ENCODE assay signal across 11 cellular contexts in the genomic region with DNA sequence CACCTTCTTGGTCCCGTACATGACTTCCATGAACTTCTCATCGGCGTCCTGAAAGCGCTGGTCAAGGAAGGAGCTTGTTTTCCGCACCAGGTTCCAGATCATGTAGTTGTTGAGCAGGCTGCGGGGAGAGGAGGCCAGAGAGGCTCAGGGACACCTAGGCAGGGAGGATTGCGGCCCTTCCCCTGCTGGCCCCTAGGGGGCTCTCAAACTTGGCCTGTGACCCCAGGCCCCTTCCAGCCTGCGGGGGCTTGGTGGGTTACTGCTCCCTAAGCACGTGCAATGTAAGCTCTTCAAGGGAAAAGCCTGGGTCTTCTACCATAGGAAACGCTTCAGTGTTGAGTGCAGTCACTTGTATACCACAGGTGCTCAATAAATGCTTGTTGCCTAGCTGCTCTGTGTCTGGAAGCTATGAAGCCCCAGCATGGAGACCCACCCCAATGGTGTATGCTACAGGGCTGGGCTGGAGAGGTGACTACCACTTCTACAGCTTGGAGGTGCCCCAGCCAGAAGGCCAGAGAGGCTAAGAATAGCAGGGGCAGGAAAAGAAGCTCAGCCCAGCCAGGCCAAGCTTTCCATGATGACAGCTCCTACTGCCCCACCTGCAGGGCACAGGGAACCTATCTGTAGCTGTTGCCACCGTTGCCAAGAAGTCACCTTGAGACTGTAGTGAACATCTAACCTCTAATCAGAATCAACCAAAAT. TPM values are rescaled to one million over a fixed set of nuclear protein-coding genes. Genes with fewer than 3 reads are reported as not detected.
A peak's percentile ranks its signal among the peaks of the same experiment; 100 is the strongest.
DNase-seq lines count a peak whose midpoint lies in the region; ATAC-seq and TF ChIP-seq lines count a peak whose summit lies in the region.
"Had no signal": no experiment of that assay in that cellular context is flagged by ENCODE, and none has a peak within 500 bp of the region (broad histone marks: within the 10 kb centered on the region; RNA-seq: fewer than 3 reads in every experiment).

No MANE protein-coding gene starts in this region.

- CTCF ChIA-PET in activated naive CD4-positive, alpha-beta T cell treated with anti-CD3 and anti-CD28 coated beads, Interleukin-2, amount 10 ng/mL, durations not matched to agents 7 days and 5 days (lab: Charles Lee), result interaction anchor here (0.8 to 7.3 kb wide), 13 partner anchors 9 to 123 kb away, joined by 3 to 46 read pairs (median 5); no protein-coding TSS in a partner anchor
- CTCF ChIA-PET in Caco-2 (lab: Charles Lee), result interaction anchor here (0.8 kb wide), 1 partner anchor 123 kb away, joined by 3 read pairs; no protein-coding TSS in a partner anchor

- no peaks in the 10 kb centered on the region for H3K9me3 ChIP-seq in Loucy (ENCODE audit: insufficient read depth, low read depth, low read length)
- H3K9me3 ChIP-seq in Caco-2, result no peaks in the 10 kb centered on the region
- H3K9me3 ChIP-seq: uterus had no signal

- H3K4me3 ChIP-seq in Loucy (ENCODE audit: low read length, poor library complexity, severe bottlenecking) (no peak overlapping the region), epithelial cell of esophagus (ENCODE audit: low read length) (no peak overlapping the region), retinal pigment epithelial cell (ENCODE audit: low read length) (no peak overlapping the region), Caco-2 (ENCODE audit: low read depth, low read length) (no peak overlapping the region)
- H3K4me3 ChIP-seq: uterus had no signal

- H3K4me2 ChIP-seq in Loucy (ENCODE audit: low read depth, low read length, poor library complexity, severe bottlenecking), result no peak overlapping the region

- no peak for DNase-seq in activated naive CD4-positive, alpha-beta T cell treated with anti-CD3 and anti-CD28 coated beads, Interleukin-2, amount 10 ng/mL, durations not matched to agents 7 days and 5 days
- DNase-seq in epithelial cell of esophagus (ENCODE audit: low read depth) (no peak), retinal pigment epithelial cell (ENCODE audit: low read depth) (no peak), SKM-1 (lab: John Stamatoyannopoulos, UW; ENCODE audit: unreplicated experiment) (no peak), Caco-2 (no peak)
- DNase-seq: activated naive CD8-positive, alpha-beta T cell treated with anti-CD3 and anti-CD28 coated beads, Interleukin-2, amount 10 ng/mL, durations not matched to agents 7 days and 5 days; uterus had no signal

- H3K27me3 ChIP-seq in Loucy (ENCODE audit: insufficient read depth, low read length, poor library complexity, severe bottlenecking), result no peaks in the 10 kb centered on the region
- H3K27me3 ChIP-seq in Caco-2 (replicated peaks; ENCODE audit: control insufficient read depth, insufficient read depth, low read length), result no peaks in the 10 kb centered on the region
- H3K27me3 ChIP-seq: uterus had no signal

- POLR2A ChIA-PET in Caco-2 (lab: Charles Lee), result no interaction called here

- no peaks in the 10 kb centered on the region for H3K4me1 Mint-ChIP-seq in activated naive CD4-positive, alpha-beta T cell treated with anti-CD3 and anti-CD28 coated beads, Interleukin-2, amount 50 U/mL, for 24 hours
- H3K4me1 Mint-ChIP-seq in activated naive CD4-positive, alpha-beta T cell treated with anti-CD3 and anti-CD28 coated beads, Interleukin-2, amount 10 ng/mL, durations not matched to agents 7 days and 5 days, result no peaks in the 10 kb centered on the region
- no peaks in the 10 kb centered on the region for H3K4me1 Mint-ChIP-seq in Caco-2 (ENCODE audit: low read depth, unreplicated experiment)

- BruUV-seq in Caco-2 (replicated peaks; lab: Mats Ljungman, UMichigan), result no TSS peak

- no peak overlapping the region for H3K9ac ChIP-seq in Loucy (ENCODE audit: low read depth, low read length, poor library complexity, severe bottlenecking)

- H3K36me3 ChIP-seq in Loucy (ENCODE audit: insufficient read depth, low read length), result 0 out of 2 replicates have a peak, but pooled peaks cover 7% of the 10 kb centered on the region
- H3K36me3 ChIP-seq in Caco-2 (ENCODE audit: control insufficient read depth, insufficient read depth, low read length), result no peaks in the 10 kb centered on the region; the same call in none of the 2 replicates
- H3K36me3 ChIP-seq: uterus had no signal

- intact Hi-C loops in Caco-2 (cut with micrococcal nuclease; ENCODE audit: unreplicated experiment), result no loop called here

- no peaks in the 10 kb centered on the region for H3K9me2 ChIP-seq in Loucy (replicated peaks; ENCODE audit: low read depth, low read length)

- no peaks in the 10 kb centered on the region for H3K27me3 Mint-ChIP-seq in activated naive CD4-positive, alpha-beta T cell treated with anti-CD3 and anti-CD28 coated beads, Interleukin-2, amount 50 U/mL, for 24 hours
- no peaks in the 10 kb centered on the region for H3K27me3 Mint-ChIP-seq in activated naive CD4-positive, alpha-beta T cell treated with anti-CD3 and anti-CD28 coated beads, Interleukin-2, amount 10 ng/mL, durations not matched to agents 7 days and 5 days
- no peaks in the 10 kb centered on the region for H3K27me3 Mint-ChIP-seq in Caco-2 (ENCODE audit: insufficient read depth, unreplicated experiment)
- H3K27me3 Mint-ChIP-seq: activated naive CD8-positive, alpha-beta T cell treated with anti-CD3 and anti-CD28 coated beads, Interleukin-2, amount 10 ng/mL, durations not matched to agents 7 days and 5 days had no signal

- TF ChIP-seq CTCF in Loucy (conservative IDR thresholded peaks at IDR 0.05; ENCODE audit: low read length) (peak; percentile 62), epithelial cell of esophagus (IDR thresholded peaks at IDR 0.05; ENCODE audit: insufficient read depth, low read depth, low read length, missing control alignments) (peak; percentile 39), retinal pigment epithelial cell (conservative IDR thresholded peaks at IDR 0.05; ENCODE audit: low read depth, low read length) (peak; percentile 52), Caco-2 (IDR thresholded peaks at IDR 0.05; ENCODE audit: insufficient read depth in 1 of 2, low read depth in 1 of 2, low read length in 1 of 2, severe bottlenecking in 1 of 2, unreplicated experiment in 1 of 2) (peak in 1 of 2 experiments; percentile 22)

- H4K20me1 ChIP-seq in Loucy (ENCODE audit: insufficient read depth, low read length, poor library complexity, severe bottlenecking), result no peaks in the 10 kb centered on the region

- no peak overlapping the region for H2AFZ ChIP-seq in Loucy (ENCODE audit: low read length)

- H3K4me1 ChIP-seq in Loucy (ENCODE audit: insufficient read depth, low read length, poor library complexity, severe bottlenecking), result no peaks in the 10 kb centered on the region
- peaks cover 12% of the 10 kb centered on the region for H3K4me1 ChIP-seq in Caco-2
- H3K4me1 ChIP-seq: uterus had no signal

- H3K79me2 ChIP-seq in Loucy (ENCODE audit: insufficient read depth, low read length), result no peaks in the 10 kb centered on the region

- H3K4me3 Mint-ChIP-seq in activated naive CD4-positive, alpha-beta T cell treated with anti-CD3 and anti-CD28 coated beads, Interleukin-2, amount 50 U/mL, for 24 hours, result no peak overlapping the region
- no peak overlapping the region for H3K4me3 Mint-ChIP-seq in activated naive CD4-positive, alpha-beta T cell treated with anti-CD3 and anti-CD28 coated beads, Interleukin-2, amount 10 ng/mL, durations not matched to agents 7 days and 5 days
- H3K4me3 Mint-ChIP-seq in Caco-2 (ENCODE audit: unreplicated experiment), result no peak overlapping the region
- H3K4me3 Mint-ChIP-seq: activated naive CD8-positive, alpha-beta T cell treated with anti-CD3 and anti-CD28 coated beads, Interleukin-2, amount 10 ng/mL, durations not matched to agents 7 days and 5 days had no signal

- no peaks in the 10 kb centered on the region for H3K9me3 Mint-ChIP-seq in activated naive CD4-positive, alpha-beta T cell treated with anti-CD3 and anti-CD28 coated beads, Interleukin-2, amount 50 U/mL, for 24 hours
- no peaks in the 10 kb centered on the region for H3K9me3 Mint-ChIP-seq in activated naive CD4-positive, alpha-beta T cell treated with anti-CD3 and anti-CD28 coated beads, Interleukin-2, amount 10 ng/mL, durations not matched to agents 7 days and 5 days
- no peaks in the 10 kb centered on the region for H3K9me3 Mint-ChIP-seq in Caco-2 (ENCODE audit: unreplicated experiment)
- H3K9me3 Mint-ChIP-seq: activated naive CD8-positive, alpha-beta T cell treated with anti-CD3 and anti-CD28 coated beads, Interleukin-2, amount 10 ng/mL, durations not matched to agents 7 days and 5 days had no signal

- H3F3A ChIP-seq in Loucy (ENCODE audit: low read depth), result no peaks in the 10 kb centered on the region

- H3K27ac Mint-ChIP-seq in activated naive CD4-positive, alpha-beta T cell treated with anti-CD3 and anti-CD28 coated beads, Interleukin-2, amount 50 U/mL, for 24 hours, result peak overlapping the region; percentile 82
- no peak overlapping the region for H3K27ac Mint-ChIP-seq in activated naive CD4-positive, alpha-beta T cell treated with anti-CD3 and anti-CD28 coated beads, Interleukin-2, amount 10 ng/mL, durations not matched to agents 7 days and 5 days
- H3K27ac Mint-ChIP-seq in Caco-2 (ENCODE audit: unreplicated experiment), result no peak overlapping the region
- H3K27ac Mint-ChIP-seq: activated naive CD8-positive, alpha-beta T cell treated with anti-CD3 and anti-CD28 coated beads, Interleukin-2, amount 10 ng/mL, durations not matched to agents 7 days and 5 days had no signal

- H3K36me3 Mint-ChIP-seq in activated naive CD4-positive, alpha-beta T cell treated with anti-CD3 and anti-CD28 coated beads, Interleukin-2, amount 50 U/mL, for 24 hours, result peaks cover 12% of the 10 kb centered on the region
- peaks cover 46% of the 10 kb centered on the region for H3K36me3 Mint-ChIP-seq in activated naive CD4-positive, alpha-beta T cell treated with anti-CD3 and anti-CD28 coated beads, Interleukin-2, amount 10 ng/mL, durations not matched to agents 7 days and 5 days
- peaks cover 4% of the 10 kb centered on the region for H3K36me3 Mint-ChIP-seq in Caco-2 (ENCODE audit: insufficient read depth, unreplicated experiment)

- no peak for ATAC-seq in HG02852 (IDR thresholded peaks at IDR 0.05; ENCODE audit: unreplicated experiment)
- ATAC-seq: left lobe of liver had no signal

RNA-seq across cellular contexts. Expression of a gene that starts 45.1 kb away (rescaled TPM):
- total RNA-seq in Caco-2 (2022), result 49.6 and 50.2 TPM in 2 replicates
